18 cellular contexts compared by ENCODE assay signal in genomic region chr6:47267301-47267700, GRCh38. TPM values are rescaled to one million over a fixed set of nuclear protein-coding genes. Genes with fewer than 3 reads are reported as not detected.
DNase-seq lines count a peak whose midpoint lies in the region; ATAC-seq, FAIRE-seq and TF ChIP-seq lines count a peak whose summit lies in the region.
"Had no signal": no experiment of that assay in that cellular context is flagged by ENCODE, and none has a peak within 500 bp of the region (broad histone marks: within the 10 kb centered on the region; RNA-seq: fewer than 3 reads in every experiment).

No MANE protein-coding gene starts in this region.

- H3K9me3 ChIP-seq in H9 (ENCODE audit: control insufficient read depth, low read depth, low read length) = no peaks in the 10 kb centered on the region
- H3K9me3 ChIP-seq in astrocyte (ENCODE audit: insufficient read depth, low read depth, low read length) = no peaks in the 10 kb centered on the region
- no peaks in the 10 kb centered on the region for H3K9me3 ChIP-seq in mesenchymal stem cell (ENCODE audit: control insufficient read depth, low read length)
- H3K9me3 ChIP-seq: Caco-2 had no signal

- no peak overlapping the region for H3K56ac ChIP-seq in H9 (ENCODE audit: insufficient read length, low read depth, low read length)

- H2BK15ac ChIP-seq in H9 (ENCODE audit: low read depth, low read length) = no peak overlapping the region
- H2BK15ac ChIP-seq in mesenchymal stem cell (ENCODE audit: low read depth, poor library complexity, severe bottlenecking) = no peak overlapping the region

- H3K4me2 ChIP-seq in H9 (ENCODE audit: insufficient read depth, insufficient read length, low read length) (no peak overlapping the region), astrocyte (ENCODE audit: low read length) (no peak overlapping the region), mesenchymal stem cell (ENCODE audit: low read length, poor library complexity, severe bottlenecking) (no peak overlapping the region)
- H3K4me2 ChIP-seq: BLaER1 had no signal

- peaks cover 2% of the 10 kb centered on the region for H4K20me1 ChIP-seq in H9 (ENCODE audit: control insufficient read depth, insufficient read depth, insufficient read length)
- peaks cover 12% of the 10 kb centered on the region for H4K20me1 ChIP-seq in astrocyte (ENCODE audit: insufficient read depth, low read length)

- H3K4me1 ChIP-seq in H9 (ENCODE audit: insufficient read depth, low read length) (no peaks in the 10 kb centered on the region; the same call in none of the 2 replicates), astrocyte (ENCODE audit: insufficient read depth, low read length) (peaks cover 2% of the 10 kb centered on the region), mesenchymal stem cell (ENCODE audit: control insufficient read depth, insufficient read depth, low read depth, low read length) (peaks cover 4% of the 10 kb centered on the region)

- no CpG with 5 or more reads among the region's 6 CpGs for WGBS in H9 (ENCODE audit: extremely low coverage, insufficient read length, low lambda C conversion rate)
- 71% methylated on average over 5 of the region's 6 CpGs for WGBS in mesenchymal stem cell

- peaks cover 13 to 16% of the 10 kb centered on the region in 2 experiments for H3K4me1 Mint-ChIP-seq in H9
- H3K4me1 Mint-ChIP-seq in astrocyte (ENCODE audit: low read depth, unreplicated experiment) = peaks cover 57% of the 10 kb centered on the region
- H3K4me1 Mint-ChIP-seq: CD8-positive, alpha-beta memory T cell had no signal

- H3K9me3 Mint-ChIP-seq in H9 = no peaks in the 10 kb centered on the region
- H3K9me3 Mint-ChIP-seq in astrocyte (ENCODE audit: unreplicated experiment) = peaks cover 3% of the 10 kb centered on the region
- H3K9me3 Mint-ChIP-seq: GM23338 had no signal

- H2AK5ac ChIP-seq in H9 (ENCODE audit: insufficient read length, low read length) = no peak overlapping the region
- no peak overlapping the region for H2AK5ac ChIP-seq in mesenchymal stem cell (ENCODE audit: low read length, severe bottlenecking)

- no peak for TF ChIP-seq CTCF in H9 (conservative IDR thresholded peaks at IDR 0.05)
- TF ChIP-seq CTCF in astrocyte (IDR thresholded peaks at IDR 0.05; ENCODE audit: insufficient read depth, low read depth, low read length) = no peak

- H3K23ac ChIP-seq in H9 (ENCODE audit: insufficient read length, low read depth, low read length) (no peak overlapping the region), mesenchymal stem cell (ENCODE audit: low read length in 2 of 2) (no peak overlapping the region)

- no peak overlapping the region for H4K5ac ChIP-seq in H9 (ENCODE audit: insufficient read length, low read depth, low read length)

- no peak for FAIRE-seq in astrocyte (lab: Jason Lieb, UNC)
- FAIRE-seq: HepG2, HTR-8/SVneo had no signal

- H4K91ac ChIP-seq in H9 (ENCODE audit: insufficient read length, low read depth, low read length) (no peak overlapping the region), mesenchymal stem cell (ENCODE audit: low read length) (no peak overlapping the region)

- H3K27ac ChIP-seq in H9 (ENCODE audit: insufficient read length, low read depth, low read length) (no peak overlapping the region), astrocyte (ENCODE audit: low read depth, low read length) (no peak overlapping the region), mesenchymal stem cell (ENCODE audit: low read length, poor library complexity, severe bottlenecking) (no peak overlapping the region)
- H3K27ac ChIP-seq: BLaER1 had no signal

- H3K4ac ChIP-seq in H9 (ENCODE audit: low read depth, low read length) (no peak overlapping the region), mesenchymal stem cell (ENCODE audit: low read depth in 1 of 2, low read length in 2 of 2) (no peak overlapping the region)

- no peaks in the 10 kb centered on the region for H3K36me3 ChIP-seq in astrocyte (ENCODE audit: insufficient read depth, low read length)
- H3K36me3 ChIP-seq in mesenchymal stem cell (ENCODE audit: control insufficient read depth in 1 of 2, insufficient read depth in 2 of 2, low read depth in 1 of 2, low read length in 2 of 2) = peaks cover 0 to 29% of the 10 kb centered on the region in 2 experiments

- no peaks in the 10 kb centered on the region; the same call in 1 of the 2 replicates for H3K79me2 ChIP-seq in H9 (ENCODE audit: insufficient read depth, low read length)
- H3K79me2 ChIP-seq in astrocyte (ENCODE audit: insufficient read depth, low read length) = peaks cover 2% of the 10 kb centered on the region

- H3K27ac Mint-ChIP-seq in H9 = peak overlapping the region in 2 of 3 experiments; percentile 9 to 63; a peak in 3 of 7 replicates
- peak overlapping the region; percentile 41 for H3K27ac Mint-ChIP-seq in astrocyte (ENCODE audit: unreplicated experiment)
- H3K27ac Mint-ChIP-seq: GM23338 had no signal

- no peak overlapping the region for H3K4me3 Mint-ChIP-seq in H9
- H3K4me3 Mint-ChIP-seq in astrocyte (ENCODE audit: unreplicated experiment) = no peak overlapping the region
- H3K4me3 Mint-ChIP-seq: CD8-positive, alpha-beta memory T cell; GM23338 had no signal

- no peak overlapping the region for H3K18ac ChIP-seq in H9 (ENCODE audit: insufficient read length, low read depth, low read length)
- H3K18ac ChIP-seq in mesenchymal stem cell (ENCODE audit: low read depth in 1 of 2, low read length in 2 of 2) = no peak overlapping the region

- DNase-seq in H9 (no peak), RPMI7951 (ENCODE audit: low read depth) (peak; percentile 57), astrocyte (ENCODE audit: low read depth) (peak; percentile 57), mesenchymal stem cell (peak; percentile 55), NK-92 (lab: John Stamatoyannopoulos, UW; ENCODE audit: unreplicated experiment) (no peak), nucleus accumbens (lab: John Stamatoyannopoulos, UW) (no peak), NCI-H1436 treated with DMSO at 0.1 percent for 48 hours (lab: John Stamatoyannopoulos, UW) (no peak)
- DNase-seq: 8988T; AML-193; Caco-2; CD8-positive, alpha-beta memory T cell; DMS53; H7 had no signal

- H2BK12ac ChIP-seq in H9 (ENCODE audit: insufficient read length, low read depth, low read length) = no peak overlapping the region
- no peak overlapping the region for H2BK12ac ChIP-seq in mesenchymal stem cell (ENCODE audit: low read length in 2 of 2)

- no peaks in the 10 kb centered on the region for H3K79me1 ChIP-seq in H9 (ENCODE audit: insufficient read depth, low read depth, low read length, poor library complexity, severe bottlenecking)
- peaks cover 4% of the 10 kb centered on the region for H3K79me1 ChIP-seq in mesenchymal stem cell (replicated peaks; ENCODE audit: low read length, poor library complexity, severe bottlenecking)

- ATAC-seq in HG02981 (IDR thresholded peaks at IDR 0.05; ENCODE audit: unreplicated experiment) = no peak
- ATAC-seq: GM23338 had no signal

- H3K36me3 Mint-ChIP-seq in H9 (ENCODE audit: insufficient read depth in 1 of 3, low read depth in 3 of 3) = peaks cover 16 to 25% (median 17%) of the 10 kb centered on the region in 3 experiments
- H3K36me3 Mint-ChIP-seq in astrocyte (ENCODE audit: low read depth, unreplicated experiment) = peaks cover 31% of the 10 kb centered on the region
- H3K36me3 Mint-ChIP-seq: CD8-positive, alpha-beta memory T cell had no signal

- H2BK20ac ChIP-seq in H9 (ENCODE audit: low read depth, low read length, poor library complexity, severe bottlenecking) = no peak overlapping the region

- no peak overlapping the region for H3T11ph ChIP-seq in H9 (ENCODE audit: low read length)

- H3K9ac ChIP-seq in H9 (ENCODE audit: extremely low read depth, insufficient read length, low read length) = no peak overlapping the region
- no peak overlapping the region for H3K9ac ChIP-seq in astrocyte (ENCODE audit: low read length)
- H3K9ac ChIP-seq in mesenchymal stem cell (ENCODE audit: low read length) = no peak overlapping the region
- H3K9ac ChIP-seq: BLaER1 had no signal

- H3K27me3 ChIP-seq in H9 (ENCODE audit: insufficient read depth, low read length) (no peaks in the 10 kb centered on the region), astrocyte (ENCODE audit: insufficient read depth, low read length) (no peaks in the 10 kb centered on the region), mesenchymal stem cell (ENCODE audit: control insufficient read depth in 1 of 2, insufficient read depth in 1 of 2, low read length in 2 of 2) (no peaks in the 10 kb centered on the region)
- H3K27me3 ChIP-seq: BLaER1 had no signal

- H2AFZ ChIP-seq in H9 (ENCODE audit: low read length) (no peak overlapping the region), astrocyte (ENCODE audit: low read depth, low read length) (no peak overlapping the region), mesenchymal stem cell (ENCODE audit: low read depth, low read length) (no peak overlapping the region)
- H2AFZ ChIP-seq: GM23338 had no signal

- H3K14ac ChIP-seq in H9 (ENCODE audit: insufficient read depth, low read length) (no peak overlapping the region), mesenchymal stem cell (ENCODE audit: low read length in 2 of 2) (no peak overlapping the region)

- H2BK120ac ChIP-seq in H9 (ENCODE audit: low read depth, low read length, poor library complexity, severe bottlenecking) (no peak overlapping the region), mesenchymal stem cell (ENCODE audit: low read depth, low read length) (no peak overlapping the region)

- H2BK5ac ChIP-seq in H9 (ENCODE audit: insufficient read length, low read length) (no peak overlapping the region), mesenchymal stem cell (ENCODE audit: low read depth, low read length, poor library complexity, severe bottlenecking) (no peak overlapping the region)

- H4K8ac ChIP-seq in H9 (replicated peaks; ENCODE audit: insufficient read length, low read depth, low read length) (no peak overlapping the region), mesenchymal stem cell (ENCODE audit: low read length) (no peak overlapping the region)

- H3K4me3 ChIP-seq in astrocyte (ENCODE audit: insufficient read depth, low read depth, low read length) (no peak overlapping the region), mesenchymal stem cell (ENCODE audit: insufficient read depth in 1 of 2, low read depth in 1 of 2, low read length in 2 of 2) (no peak overlapping the region)
- H3K4me3 ChIP-seq: BLaER1, GM23338 had no signal

- no peaks in the 10 kb centered on the region for H3K23me2 ChIP-seq in H9 (ENCODE audit: insufficient read length, low read depth, low read length, poor library complexity, severe bottlenecking)

- H3K27me3 Mint-ChIP-seq in H9 (ENCODE audit: low read depth) = no peaks in the 10 kb centered on the region
- H3K27me3 Mint-ChIP-seq in astrocyte (ENCODE audit: low read depth, unreplicated experiment) = no peaks in the 10 kb centered on the region

RNA-seq across cellular contexts. Expression of gene TNFRSF21, which starts 42.4 kb away (rescaled TPM):
- total RNA-seq in H9 (2021) (39.1 and 40.9 TPM in 2 replicates), astrocyte (214 and 244 TPM in 2 replicates)
- 160 and 181 TPM in 2 replicates for total RNA-seq in RPMI7951 (2014; rRNA removed; shearing (Covaris generic))
- polyA plus RNA-seq in mesenchymal stem cell (2013, experiment 1 of 2) = 214 TPM
- 215 TPM for polyA plus RNA-seq in mesenchymal stem cell (2013, experiment 2 of 2)

Comparison
In these comparisons a context has a peak if more than half of its experiments do, and no peak if none do; other contexts are left out.
1. DNase-seq: peak in RPMI7951 (single experiment), astrocyte (single experiment) and mesenchymal stem cell (single experiment); none in H9 (single experiment), NK-92 (single experiment), nucleus accumbens (0 of 56) and NCI-H1436 treated with DMSO at 0.1 percent for 48 hours (single experiment).